In the genomic region with DNA sequence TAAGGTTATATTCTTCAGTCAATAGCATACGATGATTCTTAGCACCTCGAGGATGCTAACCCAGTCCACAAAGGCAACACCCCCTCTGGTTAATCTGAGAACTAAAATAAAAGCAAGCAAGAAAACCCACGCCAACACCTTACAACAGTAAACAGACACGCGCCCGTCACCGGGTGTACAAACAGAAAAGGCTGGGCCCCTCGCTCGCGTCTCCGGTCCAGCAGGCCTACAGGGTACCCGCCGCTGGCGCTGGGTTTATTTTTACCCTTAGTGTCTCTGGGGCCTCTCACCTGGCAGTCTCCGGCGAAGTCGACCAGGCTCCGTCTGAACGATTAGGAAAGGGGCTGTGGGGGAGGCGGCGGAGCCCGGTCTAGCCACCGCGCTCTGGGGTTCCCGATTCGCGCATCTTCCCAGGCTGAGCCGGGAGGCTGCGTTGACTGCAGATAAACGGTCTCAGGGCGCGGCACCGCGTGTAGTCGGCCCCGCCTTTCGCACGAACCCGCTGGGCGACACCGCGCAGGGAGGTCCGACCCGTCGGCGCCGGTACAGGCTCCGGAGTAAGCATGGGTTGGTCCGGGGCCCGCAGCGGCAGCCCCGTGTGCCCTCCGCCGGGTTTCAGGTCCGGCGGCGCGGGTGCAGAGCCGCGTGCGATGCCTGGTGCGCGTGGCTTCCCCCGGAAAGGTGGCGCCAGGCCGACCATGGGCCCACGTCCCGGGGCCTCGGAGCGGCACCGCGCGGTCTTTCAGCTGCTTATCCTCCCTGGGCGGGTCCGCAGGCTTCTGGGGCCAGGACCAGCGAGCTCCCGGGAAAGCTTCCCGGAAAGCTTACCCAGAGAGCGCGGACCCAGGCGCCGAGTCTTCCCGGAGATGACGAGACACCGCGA, we compare ENCODE assay signal across 1 cellular context.
TF ChIP-seq lines count a peak whose summit lies in the region.

A gene with protein sequence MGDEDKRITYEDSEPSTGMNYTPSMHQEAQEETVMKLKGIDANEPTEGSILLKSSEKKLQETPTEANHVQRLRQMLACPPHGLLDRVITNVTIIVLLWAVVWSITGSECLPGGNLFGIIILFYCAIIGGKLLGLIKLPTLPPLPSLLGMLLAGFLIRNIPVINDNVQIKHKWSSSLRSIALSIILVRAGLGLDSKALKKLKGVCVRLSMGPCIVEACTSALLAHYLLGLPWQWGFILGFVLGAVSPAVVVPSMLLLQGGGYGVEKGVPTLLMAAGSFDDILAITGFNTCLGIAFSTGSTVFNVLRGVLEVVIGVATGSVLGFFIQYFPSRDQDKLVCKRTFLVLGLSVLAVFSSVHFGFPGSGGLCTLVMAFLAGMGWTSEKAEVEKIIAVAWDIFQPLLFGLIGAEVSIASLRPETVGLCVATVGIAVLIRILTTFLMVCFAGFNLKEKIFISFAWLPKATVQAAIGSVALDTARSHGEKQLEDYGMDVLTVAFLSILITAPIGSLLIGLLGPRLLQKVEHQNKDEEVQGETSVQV (minus strand): TSS at position 868 of the 883 bp plus-strand sequence. CDS start 9,211 bp downstream, outside the sequence.

TF ChIP-seq in K562, 482 proteins besides CTCF, POLR2A, EP300 and RAD21 (continued from another document and continues in another):
- TF ChIP-seq, protein P1, sequence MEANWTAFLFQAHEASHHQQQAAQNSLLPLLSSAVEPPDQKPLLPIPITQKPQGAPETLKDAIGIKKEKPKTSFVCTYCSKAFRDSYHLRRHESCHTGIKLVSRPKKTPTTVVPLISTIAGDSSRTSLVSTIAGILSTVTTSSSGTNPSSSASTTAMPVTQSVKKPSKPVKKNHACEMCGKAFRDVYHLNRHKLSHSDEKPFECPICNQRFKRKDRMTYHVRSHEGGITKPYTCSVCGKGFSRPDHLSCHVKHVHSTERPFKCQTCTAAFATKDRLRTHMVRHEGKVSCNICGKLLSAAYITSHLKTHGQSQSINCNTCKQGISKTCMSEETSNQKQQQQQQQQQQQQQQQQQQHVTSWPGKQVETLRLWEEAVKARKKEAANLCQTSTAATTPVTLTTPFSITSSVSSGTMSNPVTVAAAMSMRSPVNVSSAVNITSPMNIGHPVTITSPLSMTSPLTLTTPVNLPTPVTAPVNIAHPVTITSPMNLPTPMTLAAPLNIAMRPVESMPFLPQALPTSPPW (CRISPR knock-in tag; IDR thresholded peaks at IDR 0.05): peak; percentile 52; the same call in 1 of the 2 replicates
- TF ChIP-seq, protein P2, sequence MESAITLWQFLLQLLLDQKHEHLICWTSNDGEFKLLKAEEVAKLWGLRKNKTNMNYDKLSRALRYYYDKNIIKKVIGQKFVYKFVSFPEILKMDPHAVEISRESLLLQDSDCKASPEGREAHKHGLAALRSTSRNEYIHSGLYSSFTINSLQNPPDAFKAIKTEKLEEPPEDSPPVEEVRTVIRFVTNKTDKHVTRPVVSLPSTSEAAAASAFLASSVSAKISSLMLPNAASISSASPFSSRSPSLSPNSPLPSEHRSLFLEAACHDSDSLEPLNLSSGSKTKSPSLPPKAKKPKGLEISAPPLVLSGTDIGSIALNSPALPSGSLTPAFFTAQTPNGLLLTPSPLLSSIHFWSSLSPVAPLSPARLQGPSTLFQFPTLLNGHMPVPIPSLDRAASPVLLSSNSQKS (CRISPR knock-in tag; IDR thresholded peaks at IDR 0.05): no peak
- TF ChIP-seq ZNF57 (CRISPR knock-in tag; IDR thresholded peaks at IDR 0.05) (no peak), SUPT5H (IDR thresholded peaks at IDR 0.05) (peak; percentile 69), NFRKB (IDR thresholded peaks at IDR 0.05; ENCODE audit: low read depth) (peak; percentile 30; the same call in 1 of the 2 replicates), CHD2 (IDR thresholded peaks at IDR 0.05; ENCODE audit: low read depth, low read length) (peak; percentile 88), HEY1 (CRISPR knock-in tag; IDR thresholded peaks at IDR 0.05; ENCODE audit: borderline replicate concordance) (no peak), SETDB1 (IDR thresholded peaks at IDR 0.05; ENCODE audit: low read length) (no peak), ZNF584 (CRISPR knock-in tag; IDR thresholded peaks at IDR 0.05; ENCODE audit: low read depth) (no peak), ZNF431 (CRISPR knock-in tag; IDR thresholded peaks at IDR 0.05) (peak; percentile 91), CEBPG (CRISPR knock-in tag; IDR thresholded peaks at IDR 0.05) (0 out of 2 replicates have a peak, but pooled peaks have one; percentile 30), CEBPG (tag; conservative IDR thresholded peaks at IDR 0.05 in 1 of 2, IDR thresholded peaks at IDR 0.05 in 1 of 2) (no peak), MAFF (IDR thresholded peaks at IDR 0.05; ENCODE audit: low read length) (no peak), NBN (IDR thresholded peaks at IDR 0.05; ENCODE audit: low read depth) (no peak; the same call in 1 of the 2 replicates), HMGN3 (IDR thresholded peaks at IDR 0.05; ENCODE audit: borderline replicate concordance, extremely low read depth, insufficient read length, low read depth, low read length) (no peak), NR2C2 (CRISPR knock-in tag; IDR thresholded peaks at IDR 0.05) (no peak; the same call in 1 of the 2 replicates), NR2C2 (tag; IDR thresholded peaks at IDR 0.05) (no peak), ZFX (CRISPR knock-in tag; IDR thresholded peaks at IDR 0.05) (peak; percentile 99), SNIP1 (IDR thresholded peaks at IDR 0.05; ENCODE audit: low read depth) (no peak), KLF6 (CRISPR knock-in tag; IDR thresholded peaks at IDR 0.05; ENCODE audit: borderline replicate concordance) (no peak), TRIM28 (IDR thresholded peaks at IDR 0.05) (no peak), CREM (IDR thresholded peaks at IDR 0.05; ENCODE audit: low read depth) (peak; percentile 47), RBM25 (IDR thresholded peaks at IDR 0.05; ENCODE audit: low read depth, low read length, severe bottlenecking) (no peak), SMARCA5 (IDR thresholded peaks at IDR 0.05) (no peak), SMAD3 (CRISPR knock-in tag; conservative IDR thresholded peaks at IDR 0.05) (0 out of 2 replicates have a peak, but pooled peaks have one; percentile 10), XRCC4 (IDR thresholded peaks at IDR 0.05; ENCODE audit: extremely low read depth, insufficient read depth, insufficient read length) (no peak), JUNB (CRISPR knock-in tag; conservative IDR thresholded peaks at IDR 0.05) (no peak), ZNF23 (CRISPR knock-in tag; IDR thresholded peaks at IDR 0.05) (no peak), CBFB (CRISPR knock-in tag; IDR thresholded peaks at IDR 0.05) (no peak), POLR2B (IDR thresholded peaks at IDR 0.05; ENCODE audit: low read depth, partially characterized antibody) (peak; percentile 52), FOSL1 (tag; conservative IDR thresholded peaks at IDR 0.05) (no peak)
- TF ChIP-seq, protein P3, sequence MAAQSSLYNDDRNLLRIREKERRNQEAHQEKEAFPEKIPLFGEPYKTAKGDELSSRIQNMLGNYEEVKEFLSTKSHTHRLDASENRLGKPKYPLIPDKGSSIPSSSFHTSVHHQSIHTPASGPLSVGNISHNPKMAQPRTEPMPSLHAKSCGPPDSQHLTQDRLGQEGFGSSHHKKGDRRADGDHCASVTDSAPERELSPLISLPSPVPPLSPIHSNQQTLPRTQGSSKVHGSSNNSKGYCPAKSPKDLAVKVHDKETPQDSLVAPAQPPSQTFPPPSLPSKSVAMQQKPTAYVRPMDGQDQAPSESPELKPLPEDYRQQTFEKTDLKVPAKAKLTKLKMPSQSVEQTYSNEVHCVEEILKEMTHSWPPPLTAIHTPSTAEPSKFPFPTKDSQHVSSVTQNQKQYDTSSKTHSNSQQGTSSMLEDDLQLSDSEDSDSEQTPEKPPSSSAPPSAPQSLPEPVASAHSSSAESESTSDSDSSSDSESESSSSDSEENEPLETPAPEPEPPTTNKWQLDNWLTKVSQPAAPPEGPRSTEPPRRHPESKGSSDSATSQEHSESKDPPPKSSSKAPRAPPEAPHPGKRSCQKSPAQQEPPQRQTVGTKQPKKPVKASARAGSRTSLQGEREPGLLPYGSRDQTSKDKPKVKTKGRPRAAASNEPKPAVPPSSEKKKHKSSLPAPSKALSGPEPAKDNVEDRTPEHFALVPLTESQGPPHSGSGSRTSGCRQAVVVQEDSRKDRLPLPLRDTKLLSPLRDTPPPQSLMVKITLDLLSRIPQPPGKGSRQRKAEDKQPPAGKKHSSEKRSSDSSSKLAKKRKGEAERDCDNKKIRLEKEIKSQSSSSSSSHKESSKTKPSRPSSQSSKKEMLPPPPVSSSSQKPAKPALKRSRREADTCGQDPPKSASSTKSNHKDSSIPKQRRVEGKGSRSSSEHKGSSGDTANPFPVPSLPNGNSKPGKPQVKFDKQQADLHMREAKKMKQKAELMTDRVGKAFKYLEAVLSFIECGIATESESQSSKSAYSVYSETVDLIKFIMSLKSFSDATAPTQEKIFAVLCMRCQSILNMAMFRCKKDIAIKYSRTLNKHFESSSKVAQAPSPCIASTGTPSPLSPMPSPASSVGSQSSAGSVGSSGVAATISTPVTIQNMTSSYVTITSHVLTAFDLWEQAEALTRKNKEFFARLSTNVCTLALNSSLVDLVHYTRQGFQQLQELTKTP (IDR thresholded peaks at IDR 0.05; ENCODE audit: low read depth in 1 of 2, partially characterized antibody in 2 of 2): no peak
- TF ChIP-seq, protein P4, sequence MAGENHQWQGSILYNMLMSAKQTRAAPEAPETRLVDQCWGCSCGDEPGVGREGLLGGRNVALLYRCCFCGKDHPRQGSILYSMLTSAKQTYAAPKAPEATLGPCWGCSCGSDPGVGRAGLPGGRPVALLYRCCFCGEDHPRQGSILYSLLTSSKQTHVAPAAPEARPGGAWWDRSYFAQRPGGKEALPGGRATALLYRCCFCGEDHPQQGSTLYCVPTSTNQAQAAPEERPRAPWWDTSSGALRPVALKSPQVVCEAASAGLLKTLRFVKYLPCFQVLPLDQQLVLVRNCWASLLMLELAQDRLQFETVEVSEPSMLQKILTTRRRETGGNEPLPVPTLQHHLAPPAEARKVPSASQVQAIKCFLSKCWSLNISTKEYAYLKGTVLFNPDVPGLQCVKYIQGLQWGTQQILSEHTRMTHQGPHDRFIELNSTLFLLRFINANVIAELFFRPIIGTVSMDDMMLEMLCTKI (IDR thresholded peaks at IDR 0.05; ENCODE audit: partially characterized antibody): no peak
- TF ChIP-seq, protein P5, sequence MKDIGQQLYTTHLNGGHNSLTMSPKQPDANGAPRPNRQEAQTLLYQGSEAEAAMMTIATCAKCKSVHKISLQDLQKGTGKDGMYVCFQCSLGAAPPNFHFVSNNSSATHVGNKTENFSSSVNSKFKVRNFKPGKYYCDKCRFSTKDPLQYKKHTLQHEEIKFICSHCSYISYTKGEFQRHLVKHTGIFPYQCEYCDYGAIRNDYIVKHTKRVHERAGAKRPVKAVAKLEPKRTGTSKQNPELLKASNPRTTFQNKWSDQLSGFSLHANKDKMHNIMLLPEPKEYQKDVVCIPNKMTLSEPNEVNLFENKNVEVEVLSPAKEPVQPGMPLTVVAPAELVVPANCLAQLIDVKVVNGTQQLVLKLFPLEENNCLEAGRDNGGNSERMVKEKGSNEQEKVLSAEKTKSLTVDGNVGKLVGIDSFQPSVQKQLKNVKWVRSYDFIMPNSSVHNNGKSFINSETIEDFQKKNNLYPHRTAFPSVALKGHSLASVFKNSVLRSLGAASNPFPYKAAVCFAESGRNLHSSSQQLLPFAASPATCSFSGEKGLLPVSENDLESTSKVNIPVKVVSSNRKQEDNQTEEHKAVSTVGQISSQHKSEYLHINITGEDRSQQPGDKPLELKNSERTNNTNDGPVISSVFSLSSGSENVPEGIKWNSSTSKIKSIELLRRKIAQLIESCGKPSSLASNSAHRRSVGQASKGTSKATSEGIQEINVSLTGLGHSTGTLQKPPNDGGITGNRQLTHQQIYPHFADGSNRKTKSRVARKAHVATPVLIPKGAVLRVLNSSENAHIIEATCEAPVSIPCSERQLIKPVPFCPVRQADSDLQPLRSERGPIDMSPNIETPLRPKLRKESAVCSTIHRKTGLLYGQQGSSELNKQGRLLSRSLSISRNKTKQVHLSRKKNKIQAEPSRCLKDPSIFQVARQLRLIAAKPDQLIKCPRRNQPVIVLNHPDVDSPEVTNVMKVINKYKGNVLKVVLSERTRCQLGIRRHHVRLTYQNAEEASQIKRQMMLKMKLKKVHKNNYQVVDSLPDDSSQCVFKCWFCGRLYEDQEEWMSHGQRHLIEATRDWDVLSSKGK (CRISPR knock-in tag; IDR thresholded peaks at IDR 0.05): no peak
- TF ChIP-seq, protein P6, sequence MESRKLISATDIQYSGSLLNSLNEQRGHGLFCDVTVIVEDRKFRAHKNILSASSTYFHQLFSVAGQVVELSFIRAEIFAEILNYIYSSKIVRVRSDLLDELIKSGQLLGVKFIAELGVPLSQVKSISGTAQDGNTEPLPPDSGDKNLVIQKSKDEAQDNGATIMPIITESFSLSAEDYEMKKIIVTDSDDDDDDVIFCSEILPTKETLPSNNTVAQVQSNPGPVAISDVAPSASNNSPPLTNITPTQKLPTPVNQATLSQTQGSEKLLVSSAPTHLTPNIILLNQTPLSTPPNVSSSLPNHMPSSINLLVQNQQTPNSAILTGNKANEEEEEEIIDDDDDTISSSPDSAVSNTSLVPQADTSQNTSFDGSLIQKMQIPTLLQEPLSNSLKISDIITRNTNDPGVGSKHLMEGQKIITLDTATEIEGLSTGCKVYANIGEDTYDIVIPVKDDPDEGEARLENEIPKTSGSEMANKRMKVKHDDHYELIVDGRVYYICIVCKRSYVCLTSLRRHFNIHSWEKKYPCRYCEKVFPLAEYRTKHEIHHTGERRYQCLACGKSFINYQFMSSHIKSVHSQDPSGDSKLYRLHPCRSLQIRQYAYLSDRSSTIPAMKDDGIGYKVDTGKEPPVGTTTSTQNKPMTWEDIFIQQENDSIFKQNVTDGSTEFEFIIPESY (CRISPR knock-in tag; IDR thresholded peaks at IDR 0.05): peak; percentile 90
- TF ChIP-seq, protein P7, sequence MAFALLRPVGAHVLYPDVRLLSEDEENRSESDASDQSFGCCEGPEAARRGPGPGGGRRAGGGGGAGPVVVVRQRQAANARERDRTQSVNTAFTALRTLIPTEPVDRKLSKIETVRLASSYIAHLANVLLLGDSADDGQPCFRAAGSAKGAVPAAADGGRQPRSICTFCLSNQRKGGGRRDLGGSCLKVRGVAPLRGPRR (CRISPR knock-in tag; IDR thresholded peaks at IDR 0.05): no peak
- TF ChIP-seq, protein P8, sequence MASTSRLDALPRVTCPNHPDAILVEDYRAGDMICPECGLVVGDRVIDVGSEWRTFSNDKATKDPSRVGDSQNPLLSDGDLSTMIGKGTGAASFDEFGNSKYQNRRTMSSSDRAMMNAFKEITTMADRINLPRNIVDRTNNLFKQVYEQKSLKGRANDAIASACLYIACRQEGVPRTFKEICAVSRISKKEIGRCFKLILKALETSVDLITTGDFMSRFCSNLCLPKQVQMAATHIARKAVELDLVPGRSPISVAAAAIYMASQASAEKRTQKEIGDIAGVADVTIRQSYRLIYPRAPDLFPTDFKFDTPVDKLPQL (IDR thresholded peaks at IDR 0.05; ENCODE audit: extremely low read depth, insufficient read length): peak; percentile 5
- TF ChIP-seq, protein P9, sequence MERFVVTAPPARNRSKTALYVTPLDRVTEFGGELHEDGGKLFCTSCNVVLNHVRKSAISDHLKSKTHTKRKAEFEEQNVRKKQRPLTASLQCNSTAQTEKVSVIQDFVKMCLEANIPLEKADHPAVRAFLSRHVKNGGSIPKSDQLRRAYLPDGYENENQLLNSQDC (CRISPR knock-in tag; IDR thresholded peaks at IDR 0.05): no peak
- TF ChIP-seq, protein P10, sequence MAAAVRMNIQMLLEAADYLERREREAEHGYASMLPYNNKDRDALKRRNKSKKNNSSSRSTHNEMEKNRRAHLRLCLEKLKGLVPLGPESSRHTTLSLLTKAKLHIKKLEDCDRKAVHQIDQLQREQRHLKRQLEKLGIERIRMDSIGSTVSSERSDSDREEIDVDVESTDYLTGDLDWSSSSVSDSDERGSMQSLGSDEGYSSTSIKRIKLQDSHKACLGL (CRISPR knock-in tag; IDR thresholded peaks at IDR 0.05; ENCODE audit: borderline replicate concordance, poor library complexity, severe bottlenecking): peak; percentile 10
